Comparison of ENCODE assay signal across 1 cellular context in genomic region chr12:119613319-119613936, GRCh38.
TF ChIP-seq lines count a peak whose summit lies in the region.

No MANE protein-coding gene starts in this region.

TF ChIP-seq in HepG2, 621 proteins besides CTCF, POLR2A, EP300 and RAD21 (continued from another document):
- TF ChIP-seq AHDC1 (CRISPR knock-in tag; IDR thresholded peaks at IDR 0.05; ENCODE audit: borderline replicate concordance) (no peak), TEF (CRISPR knock-in tag; IDR thresholded peaks at IDR 0.05) (no peak), SOX6 (IDR thresholded peaks at IDR 0.05) (no peak), SOX6 (CRISPR knock-in tag; IDR thresholded peaks at IDR 0.05) (no peak), ZNF121 (CRISPR knock-in tag; IDR thresholded peaks at IDR 0.05) (peak; percentile 78), ZNF468 (CRISPR knock-in tag; IDR thresholded peaks at IDR 0.05) (no peak), AGO2 (optimal IDR thresholded peaks at IDR 0.05; ENCODE audit: low read depth, low read length) (no peak), ZBTB8A (CRISPR knock-in tag; IDR thresholded peaks at IDR 0.05; ENCODE audit: borderline replicate concordance, low read depth) (no peak), GLI4 (CRISPR knock-in tag; IDR thresholded peaks at IDR 0.05; ENCODE audit: borderline replicate concordance) (no peak), RARA (CRISPR knock-in tag; IDR thresholded peaks at IDR 0.05) (no peak), PRDM4 (CRISPR knock-in tag; IDR thresholded peaks at IDR 0.05; ENCODE audit: borderline replicate concordance) (no peak), ZNF644 (CRISPR knock-in tag; IDR thresholded peaks at IDR 0.05; ENCODE audit: low read depth) (no peak)
